In the genomic region with DNA sequence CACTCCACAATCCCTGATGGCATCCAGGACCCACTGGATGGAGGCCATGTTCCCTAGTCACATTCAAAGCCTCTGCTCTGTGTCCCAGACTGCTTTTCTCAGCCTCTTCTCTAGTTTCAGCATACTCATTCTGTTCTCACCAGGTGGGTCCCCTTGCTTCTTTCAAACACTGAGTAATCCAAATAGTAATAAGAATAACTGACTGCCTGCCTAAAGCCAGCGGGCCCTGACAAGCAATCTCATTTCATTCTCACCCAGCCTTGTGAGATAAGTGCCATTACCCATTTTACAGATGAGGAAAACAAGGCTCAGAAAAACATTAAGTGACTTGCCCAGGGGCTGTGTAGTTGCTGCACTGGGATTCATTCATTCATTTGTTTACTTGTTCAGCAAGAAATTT, we compare ENCODE assay signal across 23 cellular contexts. TPM values are rescaled to one million over a fixed set of nuclear protein-coding genes. Genes with fewer than 3 reads are reported as not detected.
DNase-seq lines count a peak whose midpoint lies in the region; ATAC-seq, FAIRE-seq and TF ChIP-seq lines count a peak whose summit lies in the region.
"Had no signal": no experiment of that assay in that cellular context is flagged by ENCODE, and none has a peak within 500 bp of the region (broad histone marks: within the 10 kb centered on the region; RNA-seq: fewer than 3 reads in every experiment).

No MANE protein-coding gene starts in this region.

- BruUV-seq in HCT116 (replicated peaks; lab: Mats Ljungman, UMichigan) = TSS peak; percentile 5
- BruUV-seq in K562 (replicated peaks; lab: Mats Ljungman, UMichigan) = no TSS peak

- no peak for FAIRE-seq in K562 (lab: Jason Lieb, UNC)

- CTCF ChIA-PET in activated CD4-positive, alpha-beta T cell treated with anti-CD3 and anti-CD28 coated beads for 36 hours (lab: Charles Lee) = interaction anchor here (0.8 kb wide), 1 partner anchor 34 kb away, joined by 3 read pairs; no protein-coding TSS in a partner anchor
- CTCF ChIA-PET in activated naive CD4-positive, alpha-beta T cell treated with anti-CD3 and anti-CD28 coated beads, Interleukin-2, amount 10 ng/mL, durations not matched to agents 7 days and 5 days (lab: Charles Lee) = no interaction called here
- CTCF ChIA-PET in HCT116 (lab: Charles Lee) (no interaction called here), K562 (lab: Yijun Ruan, JAX; ENCODE audit: low intra/inter-chr PET ratio) (no interaction called here)

- intact Hi-C loops in activated CD4-positive, alpha-beta T cell treated with anti-CD3 and anti-CD28 coated beads for 36 hours (cut with DNase I, micrococcal nuclease) = no loop called here
- intact Hi-C loops in HCT116 (cut with micrococcal nuclease) = no loop called here
- intact Hi-C loops in K562 (cut with micrococcal nuclease) = no loop called here

- no peak for TF ChIP-seq EP300 in K562 (IDR thresholded peaks at IDR 0.05; ENCODE audit: low read length)

- POLR2A ChIA-PET in activated CD4-positive, alpha-beta T cell treated with anti-CD3 and anti-CD28 coated beads for 36 hours (lab: Charles Lee) = no interaction called here
- POLR2A ChIA-PET in HCT116 (lab: Charles Lee) = no interaction called here
- POLR2A ChIA-PET in K562 (lab: Yijun Ruan, JAX) = no interaction called here

- WGBS in K562 (ENCODE audit: insufficient coverage, low coverage, missing lambda C conversion rate) = 100% methylated on average over 1 of the region's 1 CpG

- peaks cover 5% of the 10 kb centered on the region for H3K9me1 ChIP-seq in K562 (ENCODE audit: control insufficient read depth, insufficient read depth, low read length)

- RAD21 ChIA-PET in HCT116 (lab: Charles Lee; ENCODE audit: low non-redundant PET in 1 of 2, low total read pairs in 2 of 2, uncharacterized antibody in 2 of 2, unreplicated experiment in 2 of 2) = no interaction called here

- H3K9me3 ChIP-seq in HCT116 (ENCODE audit: control insufficient read depth in 1 of 2, insufficient read depth in 1 of 2, low read depth in 1 of 2, low read length in 2 of 2) (no peaks in the 10 kb centered on the region), K562 (replicated peaks; ENCODE audit: control insufficient read depth, insufficient read depth, low read depth, low read length) (no peaks in the 10 kb centered on the region)
- H3K9me3 ChIP-seq: BE2C, HAP-1 had no signal

- H3K4me3 Mint-ChIP-seq in activated CD4-positive, alpha-beta T cell treated with anti-CD3 and anti-CD28 coated beads for 36 hours = no peak overlapping the region
- H3K4me3 Mint-ChIP-seq in activated naive CD4-positive, alpha-beta T cell treated with anti-CD3 and anti-CD28 coated beads, Interleukin-2, amount 10 ng/mL, durations not matched to agents 7 days and 5 days = no peak overlapping the region
- H3K4me3 Mint-ChIP-seq: CD4-positive, CD25-positive, alpha-beta regulatory T cell had no signal

- TF ChIP-seq RAD21 in HCT116 (IDR thresholded peaks at IDR 0.05; ENCODE audit: low read depth) (no peak), K562 (CRISPR knock-in tag; conservative IDR thresholded peaks at IDR 0.05 in 1 of 2, IDR thresholded peaks at IDR 0.05 in 1 of 2) (no peak)

- H3K36me3 ChIP-seq in HCT116 (ENCODE audit: control insufficient read depth in 1 of 2, insufficient read depth in 2 of 2, low read length in 2 of 2) (peaks cover 4 to 35% of the 10 kb centered on the region in 2 experiments; a peak in 3 of 4 replicates), K562 (ENCODE audit: control insufficient read depth, insufficient read depth, low read length) (peaks cover 68% of the 10 kb centered on the region; the same call in 2 of the 3 replicates)
- H3K36me3 ChIP-seq: BE2C had no signal

- no peak for TF ChIP-seq CTCF in HCT116 (IDR thresholded peaks at IDR 0.05 in 2 of 3, conservative IDR thresholded peaks at IDR 0.05 in 1 of 3; ENCODE audit: borderline replicate concordance in 1 of 3, insufficient read depth in 1 of 3, low read depth in 2 of 3, low read length in 2 of 3)
- no peak for TF ChIP-seq CTCF in K562 (IDR thresholded peaks at IDR 0.05 in 2 of 3, conservative IDR thresholded peaks at IDR 0.05 in 1 of 3; ENCODE audit: insufficient read depth in 2 of 3, low read depth in 1 of 3, low read length in 3 of 3)
- TF ChIP-seq CTCF in GM20000 (IDR thresholded peaks at IDR 0.05; ENCODE audit: extremely low read depth, missing control alignments) = no peak

- H3K79me2 ChIP-seq in HCT116 (ENCODE audit: insufficient read depth, low read length) (peaks cover 22% of the 10 kb centered on the region), K562 (ENCODE audit: control insufficient read depth, insufficient read depth, low read length) (no peaks in the 10 kb centered on the region)

- no peak overlapping the region for H3K4me2 ChIP-seq in HCT116 (ENCODE audit: low read length)
- H3K4me2 ChIP-seq in K562 (ENCODE audit: insufficient read depth, low read length) = no peak overlapping the region

- H3K4me1 ChIP-seq in HCT116 (ENCODE audit: control insufficient read depth in 1 of 2, insufficient read depth in 2 of 2, low read length in 2 of 2) (peaks cover 12 to 23% of the 10 kb centered on the region in 2 experiments), K562 (replicated peaks in 1 of 2; ENCODE audit: control insufficient read depth in 2 of 2, insufficient read depth in 2 of 2, low read length in 2 of 2) (no peaks in the 10 kb centered on the region; a peak in 1 of 5 replicates)
- H3K4me1 ChIP-seq: BE2C, HAP-1 had no signal

- no peak for TF ChIP-seq POLR2A in HCT116 (IDR thresholded peaks at IDR 0.05; ENCODE audit: borderline replicate concordance, extremely low read depth, insufficient read depth, insufficient read length)
- no peak for TF ChIP-seq POLR2A in K562 (conservative IDR thresholded peaks at IDR 0.05)

- DNase-seq in activated CD4-positive, alpha-beta T cell treated with anti-CD3 and anti-CD28 coated beads for 36 hours = peak; percentile 37
- DNase-seq in activated CD4-positive, alpha-beta T cell treated with anti-CD3 and anti-CD28 coated beads for 1 hour = no peak
- no peak for DNase-seq in activated naive CD4-positive, alpha-beta T cell treated with anti-CD3 and anti-CD28 coated beads, Interleukin-2, amount 10 ng/mL, durations not matched to agents 7 days and 5 days
- no peak for DNase-seq in activated naive CD4-positive, alpha-beta T cell treated with anti-CD3 and anti-CD28 coated beads, Interleukin-2, amount 50 U/mL, for 16 hours
- no peak for DNase-seq in HCT116 (ENCODE audit: low read depth, low spot score)
- no peak for DNase-seq in K562 (ENCODE audit: extremely low read depth in 1 of 4, low spot score in 3 of 4)
- no peak for DNase-seq in Ammon's horn (ENCODE audit: low spot score)
- no peak for DNase-seq in GM20000 (ENCODE audit: low spot score)
- DNase-seq: 8988T; BE2C; CD4-positive, CD25-positive, alpha-beta regulatory T cell; COR-L47; DMS 273 treated with DMSO at 0.1 percent for 48 hours; DND-41; KG1; MV-4-11; NCI-H187 treated with DMSO at 0.1 percent for 48 hours; NCI-H226; NCI-H524; NCI-H82; OCI-M1; Right ventricle myocardium superior had no signal

- H3K27ac ChIP-seq in HCT116 (ENCODE audit: low read depth, low read length) = no peak overlapping the region
- no peak overlapping the region for H3K27ac ChIP-seq in K562 (ENCODE audit: extremely low read depth, low read depth, low read length)

- H4K20me1 ChIP-seq in HCT116 (ENCODE audit: insufficient read depth) (no peaks in the 10 kb centered on the region; the same call in 1 of the 2 replicates), K562 (replicated peaks; ENCODE audit: control insufficient read depth, insufficient read depth, low read length) (peaks cover 5% of the 10 kb centered on the region; the same call in 1 of the 2 replicates)

- H3K9ac ChIP-seq in HCT116 (ENCODE audit: low read length) (no peak overlapping the region), K562 (ENCODE audit: insufficient read depth in 1 of 2, low read depth in 2 of 2, low read length in 2 of 2) (no peak overlapping the region)

- H3K27me3 Mint-ChIP-seq in activated CD4-positive, alpha-beta T cell treated with anti-CD3 and anti-CD28 coated beads for 36 hours = no peaks in the 10 kb centered on the region
- no peaks in the 10 kb centered on the region for H3K27me3 Mint-ChIP-seq in activated naive CD4-positive, alpha-beta T cell treated with anti-CD3 and anti-CD28 coated beads, Interleukin-2, amount 10 ng/mL, durations not matched to agents 7 days and 5 days
- H3K27me3 Mint-ChIP-seq: CD4-positive, CD25-positive, alpha-beta regulatory T cell had no signal

- peak; percentile 85 for ATAC-seq in activated CD4-positive, alpha-beta T cell treated with anti-CD3 and anti-CD28 coated beads for 36 hours
- ATAC-seq in HCT116 (no peak), K562 (no peak)

- peaks cover 54% of the 10 kb centered on the region for H3K36me3 Mint-ChIP-seq in activated CD4-positive, alpha-beta T cell treated with anti-CD3 and anti-CD28 coated beads for 36 hours (ENCODE audit: low read depth)
- H3K36me3 Mint-ChIP-seq in activated naive CD4-positive, alpha-beta T cell treated with anti-CD3 and anti-CD28 coated beads, Interleukin-2, amount 10 ng/mL, durations not matched to agents 7 days and 5 days = peaks cover 46% of the 10 kb centered on the region

- H3K4me3 ChIP-seq in HCT116 (replicated peaks in 1 of 2; ENCODE audit: low read depth in 1 of 2, low read length in 2 of 2) (no peak overlapping the region), K562 (no peak overlapping the region)
- H3K4me3 ChIP-seq: HAP-1 had no signal

- no peaks in the 10 kb centered on the region for H3K9me3 Mint-ChIP-seq in activated CD4-positive, alpha-beta T cell treated with anti-CD3 and anti-CD28 coated beads for 36 hours (ENCODE audit: low read depth)
- H3K9me3 Mint-ChIP-seq in activated naive CD4-positive, alpha-beta T cell treated with anti-CD3 and anti-CD28 coated beads, Interleukin-2, amount 10 ng/mL, durations not matched to agents 7 days and 5 days = no peaks in the 10 kb centered on the region
- H3K9me3 Mint-ChIP-seq: CD4-positive, CD25-positive, alpha-beta regulatory T cell had no signal

- H3K27ac Mint-ChIP-seq in activated CD4-positive, alpha-beta T cell treated with anti-CD3 and anti-CD28 coated beads for 36 hours = no peak overlapping the region
- H3K27ac Mint-ChIP-seq in activated naive CD4-positive, alpha-beta T cell treated with anti-CD3 and anti-CD28 coated beads, Interleukin-2, amount 10 ng/mL, durations not matched to agents 7 days and 5 days = peak overlapping the region; percentile 28

- H3K27me3 ChIP-seq in HCT116 (ENCODE audit: insufficient read depth, low read length) (no peaks in the 10 kb centered on the region), K562 (ENCODE audit: control insufficient read depth in 2 of 2, insufficient read depth in 2 of 2, low read length in 2 of 2) (no peaks in the 10 kb centered on the region)
- H3K27me3 ChIP-seq: BE2C had no signal

- in situ Hi-C loops in K562 (cut with MboI) = loop anchor here (25.0 kb wide), 1 partner anchor 1045 kb away; no protein-coding TSS in a partner anchor

- H2AFZ ChIP-seq in HCT116 (ENCODE audit: low read depth, low read length, poor library complexity, severe bottlenecking) = no peak overlapping the region
- H2AFZ ChIP-seq in K562 (ENCODE audit: low read depth, low read length) = no peak overlapping the region

- no peaks in the 10 kb centered on the region for H3K9me2 ChIP-seq in HCT116 (ENCODE audit: insufficient read depth)

- H3K4me1 Mint-ChIP-seq in activated CD4-positive, alpha-beta T cell treated with anti-CD3 and anti-CD28 coated beads for 36 hours = peaks cover 28% of the 10 kb centered on the region
- H3K4me1 Mint-ChIP-seq in activated naive CD4-positive, alpha-beta T cell treated with anti-CD3 and anti-CD28 coated beads, Interleukin-2, amount 10 ng/mL, durations not matched to agents 7 days and 5 days = peaks cover 15% of the 10 kb centered on the region

RNA-seq across cellular contexts. Expression of gene MAPKAPK3, which starts 25.4 kb away (rescaled TPM):
- total RNA-seq in activated CD4-positive, alpha-beta T cell treated with anti-CD3 and anti-CD28 coated beads for 36 hours = 100 to 1,000 TPM; 178 to 218 TPM
- total RNA-seq in HCT116 (2021; ENCODE audit: unreplicated experiment) (87.3 TPM), K562 (2014; rRNA removed) (43.3 and 51.5 TPM in 2 replicates), K562 (2014; rRNA removed; fragmentation: Illumina TruSeq; extraction: Trizol) (29.9 and 33.3 TPM in 2 replicates), K562 (2015; rRNA removed; fragmentation: Illumina TruSeq; extraction: Trizol) (40.0 and 41.2 TPM in 2 replicates), K562 (2021) (49.6 and 55.1 TPM in 2 replicates)
- polyA plus RNA-seq in HCT116 (2012) = 79.5 and 97.2 TPM in 2 replicates
- total RNA-seq in K562 (2011; cell fraction: chromatin; rRNA removed; ENCODE audit: low replicate concordance) = 27.9 and 57.1 TPM in 2 replicates
- total RNA-seq in K562 (2011; cell fraction: nucleolus; rRNA removed) = 43.4 and 54.2 TPM in 2 replicates
- 39.5 and 46.4 TPM in 2 replicates for total RNA-seq in K562 (2011; cell fraction: nucleoplasm; rRNA removed)
- polyA plus RNA-seq in K562 (2011; rRNA removed) (56.4 and 60.2 TPM in 2 replicates), K562 (2014; fragmentation: Illumina TruSeq; extraction: Trizol) (54.0 and 55.2 TPM in 2 replicates), K562 (2014; fragmentation: Nextera tagmentation; extraction: Ambion mirVana) (10 to 100 TPM in 1 of 2 experiments, 1 to 10 TPM in 1; 8.0 to 12.2 TPM), K562 (2014; rRNA removed) (34.5 and 47.2 TPM in 2 replicates)
- 66.5 and 92.3 TPM in 2 replicates for polyA plus RNA-seq in K562 (2011; cell fraction: cytosol; rRNA removed)
- 53.3 and 62.7 TPM in 2 replicates for polyA plus RNA-seq in K562 (2011; cell fraction: nucleus; rRNA removed)
- 47.4 and 54.4 TPM in 2 replicates for polyA plus RNA-seq in K562 (2012)
- 42.4 and 60.6 TPM in 2 replicates for polyA minus RNA-seq in K562 (2011; rRNA and poly(A)+ RNA removed)
- polyA minus RNA-seq in K562 (2011; cell fraction: cytosol; rRNA and poly(A)+ RNA removed) = 22.8 and 28.5 TPM in 2 replicates
- 17.6 and 22.2 TPM in 2 replicates for polyA minus RNA-seq in K562 (2011; cell fraction: nucleus; rRNA and poly(A)+ RNA removed)

RNA-seq across cellular contexts. Expression of gene CISH, which starts 30.8 kb away (rescaled TPM):
- 100 to 1,000 TPM; 265 to 269 TPM for total RNA-seq in activated CD4-positive, alpha-beta T cell treated with anti-CD3 and anti-CD28 coated beads for 36 hours
- total RNA-seq in HCT116 (2021; ENCODE audit: unreplicated experiment) (4.5 TPM), K562 (2014; rRNA removed) (18.3 and 34.5 TPM in 2 replicates), K562 (2014; rRNA removed; fragmentation: Illumina TruSeq; extraction: Trizol) (5.1 and 6.9 TPM in 2 replicates), K562 (2015; rRNA removed; fragmentation: Illumina TruSeq; extraction: Trizol) (12.8 and 15.2 TPM in 2 replicates), K562 (2021) (47.7 and 48.8 TPM in 2 replicates)
- polyA plus RNA-seq in HCT116 (2012) = 5.0 and 5.1 TPM in 2 replicates
- total RNA-seq in K562 (2011; cell fraction: chromatin; rRNA removed; ENCODE audit: low replicate concordance) = 49.9 and 136 TPM in 2 replicates
- 106 and 113 TPM in 2 replicates for total RNA-seq in K562 (2011; cell fraction: nucleolus; rRNA removed)
- total RNA-seq in K562 (2011; cell fraction: nucleoplasm; rRNA removed) = 71.7 and 77.8 TPM in 2 replicates
- polyA plus RNA-seq in K562 (2011; rRNA removed) (24.8 and 59.4 TPM in 2 replicates), K562 (2014; fragmentation: Illumina TruSeq; extraction: Trizol) (41.9 and 52.8 TPM in 2 replicates), K562 (2014; fragmentation: Nextera tagmentation; extraction: Ambion mirVana) (1 to 10 TPM; 1.7 to 3.5 TPM), K562 (2014; rRNA removed) (29.2 and 38.1 TPM in 2 replicates)
- polyA plus RNA-seq in K562 (2011; cell fraction: cytosol; rRNA removed) = 64.1 and 81.7 TPM in 2 replicates
- 104 and 152 TPM in 2 replicates for polyA plus RNA-seq in K562 (2011; cell fraction: nucleus; rRNA removed)
- polyA plus RNA-seq in K562 (2012) = 53.6 and 84.7 TPM in 2 replicates
- 30.2 and 35.6 TPM in 2 replicates for polyA minus RNA-seq in K562 (2011; rRNA and poly(A)+ RNA removed)
- 50.6 and 68.9 TPM in 2 replicates for polyA minus RNA-seq in K562 (2011; cell fraction: cytosol; rRNA and poly(A)+ RNA removed)
- polyA minus RNA-seq in K562 (2011; cell fraction: nucleus; rRNA and poly(A)+ RNA removed) = 72.0 and 98.5 TPM in 2 replicates

RNA-seq across cellular contexts. Expression of gene DOCK3, which starts 32.3 kb away (rescaled TPM):
- total RNA-seq in activated CD4-positive, alpha-beta T cell treated with anti-CD3 and anti-CD28 coated beads for 36 hours = 1 to 10 TPM; 2.5 to 2.6 TPM
- 4.2 TPM for total RNA-seq in HCT116 (2021; ENCODE audit: unreplicated experiment)
- 3.2 and 3.5 TPM in 2 replicates for polyA plus RNA-seq in HCT116 (2012)
- 0.12 and 0.16 TPM in 2 replicates for total RNA-seq in K562 (2011; cell fraction: chromatin; rRNA removed; ENCODE audit: low replicate concordance)
- under 0.01 TPM in 1 of 2 replicates, not detected in the other for total RNA-seq in K562 (2011; cell fraction: nucleolus; rRNA removed)
- 0.07 TPM in 1 of 2 replicates, not detected in the other for total RNA-seq in K562 (2011; cell fraction: nucleoplasm; rRNA removed)
- under 0.01 TPM in 1 of 2 replicates, not detected in the other for total RNA-seq in K562 (2014; rRNA removed)
- total RNA-seq in K562 (2014; rRNA removed; fragmentation: Illumina TruSeq; extraction: Trizol) = under 0.01 TPM in 1 of 2 replicates, not detected in the other
- 0.04 TPM in 1 of 2 replicates, not detected in the other for total RNA-seq in K562 (2015; rRNA removed; fragmentation: Illumina TruSeq; extraction: Trizol)
- 0.02 TPM in 2 replicates for total RNA-seq in K562 (2021)
- 0.01 and 0.03 TPM in 2 replicates for polyA plus RNA-seq in K562 (2011; rRNA removed)
- under 0.01 and 0.01 TPM in 2 replicates for polyA plus RNA-seq in K562 (2011; cell fraction: cytosol; rRNA removed)
- 0.01 and 0.07 TPM in 2 replicates for polyA plus RNA-seq in K562 (2011; cell fraction: nucleus; rRNA removed)
- 0.05 and 0.18 TPM in 2 replicates for polyA plus RNA-seq in K562 (2012)
- polyA plus RNA-seq in K562 (2014; fragmentation: Illumina TruSeq; extraction: Trizol) = not detected in 2 replicates
- polyA plus RNA-seq in K562 (2014; fragmentation: Nextera tagmentation; extraction: Ambion mirVana) = under 1 TPM; 0.01 TPM
- 0.03 TPM in 1 of 2 replicates, not detected in the other for polyA plus RNA-seq in K562 (2014; rRNA removed)
- not detected in 2 replicates for polyA minus RNA-seq in K562 (2011; rRNA and poly(A)+ RNA removed)
- not detected in 2 replicates for polyA minus RNA-seq in K562 (2011; cell fraction: cytosol; rRNA and poly(A)+ RNA removed)
- polyA minus RNA-seq in K562 (2011; cell fraction: nucleus; rRNA and poly(A)+ RNA removed) = under 0.01 and 0.11 TPM in 2 replicates
